Comparison of ENCODE assay signal across 15 cellular contexts in genomic region chr18:12841070-12841469, GRCh38. TPM values are rescaled to one million over a fixed set of nuclear protein-coding genes. Genes with fewer than 3 reads are reported as not detected.
DNase-seq lines count a peak whose midpoint lies in the region; ATAC-seq, FAIRE-seq and TF ChIP-seq lines count a peak whose summit lies in the region.
"Had no signal": no experiment of that assay in that cellular context is flagged by ENCODE, and none has a peak within 500 bp of the region (broad histone marks: within the 10 kb centered on the region; RNA-seq: fewer than 3 reads in every experiment).

No MANE protein-coding gene starts in this region.

- H3K18ac ChIP-seq in H1 (ENCODE audit: extremely low read depth, low read length), result no peak overlapping the region

- H3K56ac ChIP-seq in H1 (replicated peaks; ENCODE audit: insufficient read length, low read depth, low read length), result no peak overlapping the region

- H3K9me3 ChIP-seq in OCI-LY7 (ENCODE audit: low read length) (no peaks in the 10 kb centered on the region), H1 (ENCODE audit: insufficient read depth in 2 of 2, low read depth in 1 of 2, low read length in 1 of 2) (no peaks in the 10 kb centered on the region)

- no TSS peak for BruUV-seq in OCI-LY7 (replicated peaks; lab: Mats Ljungman, UMichigan)

- H3K36me3 Mint-ChIP-seq in activated naive CD4-positive, alpha-beta T cell treated with anti-CD3 and anti-CD28 coated beads for 36 hours (ENCODE audit: low read depth), result peaks cover 16% of the 10 kb centered on the region
- H3K36me3 Mint-ChIP-seq in stimulated activated naive B cell treated with anti-CD40 and anti-IgM and Interleukin-4, amounts not matched to agents 10 μg/mL and 1 μg/mL and 100 μg/mL, for 72 hours, result peaks cover 11 to 27% of the 10 kb centered on the region in 2 donors

- no peak for FAIRE-seq in H1 (lab: Jason Lieb, UNC)
- FAIRE-seq: frontal cortex had no signal

- no peak for DNase-seq in activated naive CD4-positive, alpha-beta T cell treated with anti-CD3 and anti-CD28 coated beads for 36 hours
- no peak for DNase-seq in activated naive CD4-positive, alpha-beta T cell (lab: John Stamatoyannopoulos, UW)
- no peak for DNase-seq in OCI-LY7 (ENCODE audit: low spot score)
- no peak for DNase-seq in H1 (ENCODE audit: low read depth in 1 of 2, low spot score in 2 of 2)
- no peak for DNase-seq in stimulated activated naive B cell treated with anti-CD40 and anti-IgM and Interleukin-4, amounts not matched to agents 10 μg/mL and 1 μg/mL and 100 μg/mL, for 72 hours
- no peak for DNase-seq in activated CD4-positive, CD25-positive, alpha-beta regulatory T cell (lab: John Stamatoyannopoulos, UW)
- DNase-seq in SHP77 treated with DMSO at 0.1 percent for 48 hours (lab: John Stamatoyannopoulos, UW), result no peak
- DNase-seq: DMS79; effector memory CD4-positive, alpha-beta T cell; KG1; NCI-H1436 had no signal

- H4K20me1 ChIP-seq in OCI-LY7 (ENCODE audit: insufficient read depth, low read length) (peaks cover 29% of the 10 kb centered on the region; the same call in 1 of the 2 replicates), H1 (replicated peaks in 1 of 2; ENCODE audit: control insufficient read depth in 1 of 2, insufficient read depth in 2 of 2, low read length in 2 of 2) (peaks cover 0 to 9% of the 10 kb centered on the region in 2 experiments)

- intact Hi-C loops in activated naive CD4-positive, alpha-beta T cell treated with anti-CD3 and anti-CD28 coated beads for 36 hours (cut with micrococcal nuclease), result no loop called here
- intact Hi-C loops in OCI-LY7 (cut with micrococcal nuclease; ENCODE audit: unreplicated experiment), result no loop called here

- H3K4me3 Mint-ChIP-seq in activated naive CD4-positive, alpha-beta T cell treated with anti-CD3 and anti-CD28 coated beads for 36 hours, result no peak overlapping the region
- no peak overlapping the region for H3K4me3 Mint-ChIP-seq in stimulated activated naive B cell treated with anti-CD40 and anti-IgM and Interleukin-4, amounts not matched to agents 10 μg/mL and 1 μg/mL and 100 μg/mL, for 72 hours

- no peak overlapping the region for H2BK5ac ChIP-seq in H1 (ENCODE audit: low read depth, low read length)

- H2BK120ac ChIP-seq in H1 (replicated peaks; ENCODE audit: low read depth, low read length), result no peak overlapping the region

- no peaks in the 10 kb centered on the region for H3K23me2 ChIP-seq in H1 (ENCODE audit: low read depth, low read length)

- no peak overlapping the region for H3K23ac ChIP-seq in H1 (ENCODE audit: insufficient read length)

- no peak for TF ChIP-seq EP300 in H1 (IDR thresholded peaks at IDR 0.05; ENCODE audit: borderline replicate concordance in 1 of 2, low read depth in 2 of 2, low read length in 2 of 2)

- H2AK5ac ChIP-seq in H1 (ENCODE audit: low read depth, low read length), result no peak overlapping the region

- WGBS in H1 (ENCODE audit: extremely low coverage in 1 of 2, insufficient coverage in 1 of 2, insufficient read length in 1 of 2, insufficient replicate concordance in 2 of 2, low coverage in 1 of 2, low lambda C conversion rate in 2 of 2, missing lambda C conversion rate in 1 of 2), 2 experiments, result 84% methylated on average over 6 of the region's 6 CpGs; no CpG with 5 or more reads in 1 of the 2 experiments

- no peak for ATAC-seq in stimulated activated naive B cell treated with anti-CD40 and anti-IgM and Interleukin-4, amounts not matched to agents 10 μg/mL and 1 μg/mL and 100 μg/mL, for 72 hours (replicated peaks)
- no peak for ATAC-seq in HG03442 (IDR thresholded peaks at IDR 0.05; ENCODE audit: unreplicated experiment)
- ATAC-seq: HCT116, SK-N-SH treated with all-trans-retinoic acid at 6 μM for 48 hours had no signal

- H4K91ac ChIP-seq in H1 (replicated peaks; ENCODE audit: insufficient read length, low read length), result no peak overlapping the region

- H3K9ac ChIP-seq in H1 (replicated peaks in 1 of 4; ENCODE audit: extremely low read depth in 1 of 4, low read depth in 3 of 4, low read length in 3 of 4), result no peak overlapping the region

- H2BK15ac ChIP-seq in H1 (ENCODE audit: low read length), result no peak overlapping the region

- H2BK12ac ChIP-seq in H1 (ENCODE audit: low read depth, low read length), result no peak overlapping the region

- peaks cover 39% of the 10 kb centered on the region for H3K36me3 ChIP-seq in OCI-LY7 (ENCODE audit: insufficient read depth, low read length)
- no peaks in the 10 kb centered on the region; a peak in 1 of 8 replicates for H3K36me3 ChIP-seq in H1 (ENCODE audit: control insufficient read depth in 2 of 4, insufficient read depth in 4 of 4, low read length in 3 of 4)

- H3K79me1 ChIP-seq in H1 (ENCODE audit: low read depth, low read length), result peaks cover 9% of the 10 kb centered on the region; the same call in 1 of the 2 replicates

- no peak overlapping the region for H3K27ac ChIP-seq in OCI-LY7 (ENCODE audit: low read depth, low read length, poor library complexity, severe bottlenecking)
- H3K27ac ChIP-seq in H1 (ENCODE audit: low read depth, low read length), result no peak overlapping the region

- H3K4me1 ChIP-seq in OCI-LY7 (ENCODE audit: insufficient read depth, low read length, poor library complexity, severe bottlenecking) (peaks cover 47% of the 10 kb centered on the region), H1 (replicated peaks in 1 of 4; ENCODE audit: control insufficient read depth in 3 of 4, insufficient read depth in 4 of 4, low read length in 3 of 4) (peaks cover 0 to 11% (median 8%) of the 10 kb centered on the region in 4 experiments; a peak in 5 of 7 replicates)

- no peaks in the 10 kb centered on the region for H3K27me3 ChIP-seq in H1 (replicated peaks in 1 of 4; ENCODE audit: control insufficient read depth in 3 of 4, extremely low read depth in 1 of 4, insufficient read depth in 3 of 4, low read length in 3 of 4)

- no peak overlapping the region for H3K14ac ChIP-seq in H1 (ENCODE audit: insufficient read length)

- H3K9me2 ChIP-seq in OCI-LY7 (ENCODE audit: insufficient read depth, low read length), result no peaks in the 10 kb centered on the region

- no peak overlapping the region for H3K4me3 ChIP-seq in OCI-LY7 (ENCODE audit: low read depth, low read length, poor library complexity, severe bottlenecking)
- H3K4me3 ChIP-seq in H1 (ENCODE audit: extremely low read depth in 1 of 4, insufficient read depth in 2 of 4, low read depth in 3 of 4, low read length in 4 of 4), result no peak overlapping the region

- H4K8ac ChIP-seq in H1 (ENCODE audit: extremely low read depth, insufficient read depth, low read length), result no peak overlapping the region

- H3K4ac ChIP-seq in H1 (replicated peaks; ENCODE audit: insufficient read length, low read depth, low read length), result no peak overlapping the region

- H3K4me2 ChIP-seq in OCI-LY7 (ENCODE audit: low read length) (no peak overlapping the region), H1 (ENCODE audit: insufficient read depth in 1 of 2, low read depth in 2 of 2, low read length in 2 of 2) (no peak overlapping the region)

- peaks cover 76% of the 10 kb centered on the region for H3K4me1 Mint-ChIP-seq in activated naive CD4-positive, alpha-beta T cell treated with anti-CD3 and anti-CD28 coated beads for 36 hours (ENCODE audit: low read depth)
- H3K4me1 Mint-ChIP-seq in stimulated activated naive B cell treated with anti-CD40 and anti-IgM and Interleukin-4, amounts not matched to agents 10 μg/mL and 1 μg/mL and 100 μg/mL, for 72 hours, result peaks cover 48 to 66% of the 10 kb centered on the region in 2 donors

- peak overlapping the region; percentile 19 for H3K27ac Mint-ChIP-seq in activated naive CD4-positive, alpha-beta T cell treated with anti-CD3 and anti-CD28 coated beads for 36 hours
- H3K27ac Mint-ChIP-seq in stimulated activated naive B cell treated with anti-CD40 and anti-IgM and Interleukin-4, amounts not matched to agents 10 μg/mL and 1 μg/mL and 100 μg/mL, for 72 hours, result peak overlapping the region; percentile 3

- H2AFZ ChIP-seq in OCI-LY7 (ENCODE audit: low read length) (no peak overlapping the region), H1 (ENCODE audit: low read length) (no peak overlapping the region)

- H3K9me3 Mint-ChIP-seq in activated naive CD4-positive, alpha-beta T cell treated with anti-CD3 and anti-CD28 coated beads for 36 hours, result no peaks in the 10 kb centered on the region
- peaks cover 0 to 3% of the 10 kb centered on the region in 2 donors for H3K9me3 Mint-ChIP-seq in stimulated activated naive B cell treated with anti-CD40 and anti-IgM and Interleukin-4, amounts not matched to agents 10 μg/mL and 1 μg/mL and 100 μg/mL, for 72 hours

- no peak for TF ChIP-seq POLR2A in H1 (IDR thresholded peaks at IDR 0.05; ENCODE audit: control extremely low read depth in 1 of 2, low read depth in 2 of 2, low read length in 2 of 2)

- no peak overlapping the region for H2BK20ac ChIP-seq in H1 (ENCODE audit: low read length)

- peak; percentile 12 to 39; a peak in 2 of 4 replicates for TF ChIP-seq RAD21 in H1 (IDR thresholded peaks at IDR 0.05 in 1 of 2, conservative IDR thresholded peaks at IDR 0.05 in 1 of 2; ENCODE audit: low read depth in 2 of 2, low read length in 2 of 2)

- H3K79me2 ChIP-seq in OCI-LY7 (ENCODE audit: insufficient read depth, low read depth, low read length), result peaks cover 62% of the 10 kb centered on the region
- peaks cover 0 to 76% of the 10 kb centered on the region in 2 experiments; a peak in 2 of 4 replicates for H3K79me2 ChIP-seq in H1 (ENCODE audit: control insufficient read depth in 1 of 2, insufficient read depth in 2 of 2, low read length in 2 of 2)

- no peaks in the 10 kb centered on the region for H3K27me3 Mint-ChIP-seq in activated naive CD4-positive, alpha-beta T cell treated with anti-CD3 and anti-CD28 coated beads for 36 hours (ENCODE audit: low read depth)
- H3K27me3 Mint-ChIP-seq in stimulated activated naive B cell treated with anti-CD40 and anti-IgM and Interleukin-4, amounts not matched to agents 10 μg/mL and 1 μg/mL and 100 μg/mL, for 72 hours, result no peaks in the 10 kb centered on the region

- 0 out of 2 replicates have a peak, but pooled peaks have one; percentile 18 for TF ChIP-seq CTCF in OCI-LY7 (conservative IDR thresholded peaks at IDR 0.05; ENCODE audit: low read length)
- peak in 1 of 3 experiments; percentile 7; a peak in 1 of 4 replicates for TF ChIP-seq CTCF in H1 (IDR thresholded peaks at IDR 0.05; ENCODE audit: control extremely low read depth in 1 of 3, insufficient read depth in 1 of 3, low read depth in 1 of 3, low read length in 3 of 3)

- H4K5ac ChIP-seq in H1 (ENCODE audit: insufficient read length, low read depth, low read length), result no peak overlapping the region

- POLR2A ChIA-PET in OCI-LY7 (lab: Charles Lee), result interaction anchor here (0.6 to 1.2 kb wide), 3 partner anchors 10 to 44 kb away, joined by 3 to 5 read pairs (median 3); no protein-coding TSS in a partner anchor
- POLR2A ChIA-PET in H1 (lab: Charles Lee; ENCODE audit: partially characterized antibody), result interaction anchor here (0.9 to 1.0 kb wide), 2 partner anchors 43 to 61 kb away, joined by 3 to 4 read pairs; partner anchors contain the start of gene PTPN2

- CTCF ChIA-PET in activated naive CD4-positive, alpha-beta T cell treated with anti-CD3 and anti-CD28 coated beads for 36 hours (lab: Charles Lee), result interaction anchor here (0.7 to 1.1 kb wide), 2 partner anchors 9 to 21 kb away, joined by 3 read pairs; no protein-coding TSS in a partner anchor
- CTCF ChIA-PET in OCI-LY7 (lab: Charles Lee; ENCODE audit: unreplicated experiment), result no interaction called here
- CTCF ChIA-PET in H1 (lab: Charles Lee; ENCODE audit: partially characterized antibody), result interaction anchor here (0.7 to 1.8 kb wide), 8 partner anchors 12 to 93 kb away, joined by 3 to 10 read pairs (median 3); no protein-coding TSS in a partner anchor

RNA-seq across cellular contexts. Expression of gene PTPN2, which starts 43.0 kb away (rescaled TPM):
- 10 to 100 TPM; 68.5 to 71.8 TPM for total RNA-seq in activated naive CD4-positive, alpha-beta T cell treated with anti-CD3 and anti-CD28 coated beads for 36 hours
- 69.7 and 85.0 TPM in 2 replicates for total RNA-seq in OCI-LY7 (2014; rRNA removed; shearing (Covaris generic))
- 54.9 and 64.2 TPM in 2 replicates for total RNA-seq in OCI-LY7 (2022)
- 54.0 and 54.5 TPM in 2 replicates for total RNA-seq in H1 (2021; fragmentation: NEBNext Ultra II Directional; extraction: Animal tissue kit (Norgen Biotek cat#: 25700))
- polyA plus RNA-seq in H1 (2011; rRNA removed), result 11.6 and 16.4 TPM in 2 replicates
- 28.2 TPM for polyA plus RNA-seq in H1 (2011; cell fraction: cytosol; rRNA removed)
- polyA plus RNA-seq in H1 (2011; cell fraction: nucleus; rRNA removed), result 22.1 TPM
- 31.5 to 52.7 TPM (median 36.8 TPM) in 4 replicates for polyA plus RNA-seq in H1 (2012, experiment 1 of 2)
- polyA plus RNA-seq in H1 (2012, experiment 2 of 2), result 6.6 TPM
- 44.5 TPM for polyA plus RNA-seq in H1 (2013, experiment 1 of 2)
- 43.4 TPM for polyA plus RNA-seq in H1 (2013, experiment 2 of 2)
- 50.2 and 63.2 TPM in 2 replicates for polyA minus RNA-seq in H1 (2011; rRNA and poly(A)+ RNA removed)
- polyA minus RNA-seq in H1 (2011; cell fraction: cytosol; rRNA and poly(A)+ RNA removed), result 27.0 TPM
- polyA minus RNA-seq in H1 (2011; cell fraction: nucleus; rRNA and poly(A)+ RNA removed), result 39.9 TPM
